Comparison of ENCODE assay signal across 8 cellular contexts in the genomic region with DNA sequence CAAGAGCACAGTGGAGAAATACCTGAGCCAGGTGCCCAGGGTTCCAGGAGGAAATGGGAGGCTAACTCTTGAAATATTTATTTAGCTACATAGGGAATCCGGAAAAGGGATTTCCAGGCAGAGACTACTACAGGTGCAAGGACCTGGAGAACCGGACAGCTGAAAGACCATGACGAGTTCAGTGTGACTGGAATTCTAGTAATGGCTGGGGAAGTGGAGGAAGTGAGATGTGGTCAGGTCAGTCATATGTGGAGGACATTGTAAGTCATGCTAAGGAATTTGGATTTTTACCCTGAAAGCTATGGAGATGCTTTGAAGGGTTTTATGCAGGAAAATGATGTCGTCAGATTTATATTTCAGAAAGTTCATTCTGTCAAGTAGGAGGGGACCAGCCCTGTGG. TPM values are rescaled to one million over a fixed set of nuclear protein-coding genes. Genes with fewer than 3 reads are reported as not detected.
DNase-seq lines count a peak whose midpoint lies in the region; ATAC-seq, FAIRE-seq and TF ChIP-seq lines count a peak whose summit lies in the region.

No MANE protein-coding gene starts in this region.

- peaks cover 51% of the 10 kb centered on the region for H3K36me3 Mint-ChIP-seq in T-helper 2 cell treated with Interferon-gamma antibody and Interleukin-4, amounts not matched to agents 5 μg/mL and 100 μg/mL, for 36 hours (ENCODE audit: low read depth)
- peaks cover 74% of the 10 kb centered on the region for H3K36me3 Mint-ChIP-seq in activated CD4-positive, alpha-beta memory T cell treated with anti-CD3 and anti-CD28 coated beads, Interleukin-2, amount 10 ng/mL, durations not matched to agents 7 days and 5 days (ENCODE audit: low read depth)

- H3K4me1 Mint-ChIP-seq in T-helper 2 cell treated with Interferon-gamma antibody and Interleukin-4, amounts not matched to agents 5 μg/mL and 100 μg/mL, for 36 hours (ENCODE audit: low read depth): peaks cover 53% of the 10 kb centered on the region
- peaks cover 63% of the 10 kb centered on the region for H3K4me1 Mint-ChIP-seq in activated CD4-positive, alpha-beta memory T cell treated with anti-CD3 and anti-CD28 coated beads, Interleukin-2, amount 10 ng/mL, durations not matched to agents 7 days and 5 days

- peaks cover 43 to 87% (median 75%) of the 10 kb centered on the region in 4 donors for H3K4me1 ChIP-seq in stomach

- no peak for TF ChIP-seq POLR2A in stomach (IDR thresholded peaks at IDR 0.05)

- WGBS in stomach, 5 donors: 50 to 64% (median 61%) methylated on average over 4 of the region's 4 CpGs

- no peak for TF ChIP-seq CTCF in stomach (IDR thresholded peaks at IDR 0.05)

- no peaks in the 10 kb centered on the region for H3K9me3 Mint-ChIP-seq in T-helper 2 cell treated with Interferon-gamma antibody and Interleukin-4, amounts not matched to agents 5 μg/mL and 100 μg/mL, for 36 hours
- H3K9me3 Mint-ChIP-seq in activated CD4-positive, alpha-beta memory T cell treated with anti-CD3 and anti-CD28 coated beads, Interleukin-2, amount 10 ng/mL, durations not matched to agents 7 days and 5 days: no peaks in the 10 kb centered on the region

- H3K27ac Mint-ChIP-seq in T-helper 2 cell treated with Interferon-gamma antibody and Interleukin-4, amounts not matched to agents 5 μg/mL and 100 μg/mL, for 36 hours: peak overlapping the region; percentile 54
- peak overlapping the region; percentile 70 for H3K27ac Mint-ChIP-seq in activated CD4-positive, alpha-beta memory T cell treated with anti-CD3 and anti-CD28 coated beads, Interleukin-2, amount 10 ng/mL, durations not matched to agents 7 days and 5 days

- ATAC-seq in GM21381 (IDR thresholded peaks at IDR 0.05; ENCODE audit: unreplicated experiment) (no peak), Right ventricle myocardium superior (ENCODE audit: poor library complexity) (no peak)

- peaks cover 0 to 11% (median 0%) of the 10 kb centered on the region in 4 donors for H3K36me3 ChIP-seq in stomach

- H3K27me3 ChIP-seq in stomach: no peaks in the 10 kb centered on the region

- H3K4me3 ChIP-seq in stomach: peak overlapping the region; percentile 77 to 99 (median 93)

- CTCF ChIA-PET in activated CD4-positive, alpha-beta memory T cell treated with anti-CD3 and anti-CD28 coated beads, Interleukin-2, amount 10 ng/mL, durations not matched to agents 7 days and 5 days (lab: Charles Lee): interaction anchor here (0.7 to 1.5 kb wide), 4 partner anchors 8 to 66 kb away, joined by 3 to 4 read pairs (median 3); no protein-coding TSS in a partner anchor

- intact Hi-C loops in stomach (cut with DNase I; ENCODE audit: low total_unique reads): no loop called here
- intact Hi-C loops in Right ventricle myocardium superior (cut with DNase I): no loop called here

- FAIRE-seq in frontal cortex (lab: Jason Lieb, UNC): no peak

- H3K9me3 ChIP-seq in stomach: no peaks in the 10 kb centered on the region

- DNase-seq in T-helper 2 cell treated with Interferon-gamma antibody and Interleukin-4, amounts not matched to agents 5 μg/mL and 100 μg/mL, for 36 hours (ENCODE audit: low spot score): no peak
- no peak for DNase-seq in T-helper 2 cell
- DNase-seq in activated CD4-positive, alpha-beta memory T cell treated with anti-CD3 and anti-CD28 coated beads, Interleukin-2, amount 10 ng/mL, durations not matched to agents 7 days and 5 days: no peak
- DNase-seq in hepatic stellate cell (ENCODE audit: low spot score): peak; percentile 26
- DNase-seq in stomach: no peak
- no peak for DNase-seq in frontal cortex (ENCODE audit: low spot score in 2 of 2)
- DNase-seq in Right ventricle myocardium superior: no peak

- TF ChIP-seq EP300 in stomach (IDR thresholded peaks at IDR 0.05): no peak

- peak overlapping the region; percentile 88 for H3K4me3 Mint-ChIP-seq in T-helper 2 cell treated with Interferon-gamma antibody and Interleukin-4, amounts not matched to agents 5 μg/mL and 100 μg/mL, for 36 hours
- peak overlapping the region; percentile 88 for H3K4me3 Mint-ChIP-seq in activated CD4-positive, alpha-beta memory T cell treated with anti-CD3 and anti-CD28 coated beads, Interleukin-2, amount 10 ng/mL, durations not matched to agents 7 days and 5 days

- H3K27me3 Mint-ChIP-seq in T-helper 2 cell treated with Interferon-gamma antibody and Interleukin-4, amounts not matched to agents 5 μg/mL and 100 μg/mL, for 36 hours (ENCODE audit: low read depth): no peaks in the 10 kb centered on the region
- no peaks in the 10 kb centered on the region for H3K27me3 Mint-ChIP-seq in activated CD4-positive, alpha-beta memory T cell treated with anti-CD3 and anti-CD28 coated beads, Interleukin-2, amount 10 ng/mL, durations not matched to agents 7 days and 5 days

- peak overlapping the region in 4 of 5 donors; percentile 98 to 99 (median 99) for H3K27ac ChIP-seq in stomach

- POLR2A ChIA-PET in activated CD4-positive, alpha-beta memory T cell treated with anti-CD3 and anti-CD28 coated beads, Interleukin-2, amount 10 ng/mL, durations not matched to agents 7 days and 5 days (lab: Charles Lee): interaction anchor here (1.0 to 14.1 kb wide), 5 partner anchors 8 to 344 kb away, joined by 3 to 253 read pairs (median 38); partner anchors contain the start of gene MYCL

RNA-seq across cellular contexts. Expression of gene CAP1, which starts 1.8 kb away (rescaled TPM):
- 100 to 1,000 TPM; 890 to 908 TPM for total RNA-seq in activated CD4-positive, alpha-beta memory T cell treated with anti-CD3 and anti-CD28 coated beads, Interleukin-2, amount 10 ng/mL, durations not matched to agents 7 days and 5 days
- total RNA-seq in stomach: 100 to 1,000 TPM in 4 of 5 donors, 10 to 100 TPM in 1; 99.1 to 252 (median 145) TPM
- 100 to 1,000 TPM in 2 of 3 donors, 10 to 100 TPM in 1; 95.5 to 185 (median 162) TPM for polyA plus RNA-seq in stomach
- total RNA-seq in frontal cortex: 133 TPM
- 72.6 TPM for total RNA-seq in Right ventricle myocardium superior

RNA-seq across cellular contexts. Expression of gene PPT1, which starts 54.7 kb away (rescaled TPM):
- total RNA-seq in activated CD4-positive, alpha-beta memory T cell treated with anti-CD3 and anti-CD28 coated beads, Interleukin-2, amount 10 ng/mL, durations not matched to agents 7 days and 5 days: 10 to 100 TPM; 76.9 to 83.4 TPM
- 10 to 100 TPM in 4 of 5 donors, 1 to 10 TPM in 1; 3.5 to 79.9 (median 39.6) TPM for total RNA-seq in stomach
- polyA plus RNA-seq in stomach: 10 to 100 TPM; 19.7 to 34.6 (median 32.1) TPM
- total RNA-seq in frontal cortex: 44.8 TPM
- total RNA-seq in Right ventricle myocardium superior: 37.7 TPM
